20 cellular contexts compared by ENCODE assay signal in the genomic region with DNA sequence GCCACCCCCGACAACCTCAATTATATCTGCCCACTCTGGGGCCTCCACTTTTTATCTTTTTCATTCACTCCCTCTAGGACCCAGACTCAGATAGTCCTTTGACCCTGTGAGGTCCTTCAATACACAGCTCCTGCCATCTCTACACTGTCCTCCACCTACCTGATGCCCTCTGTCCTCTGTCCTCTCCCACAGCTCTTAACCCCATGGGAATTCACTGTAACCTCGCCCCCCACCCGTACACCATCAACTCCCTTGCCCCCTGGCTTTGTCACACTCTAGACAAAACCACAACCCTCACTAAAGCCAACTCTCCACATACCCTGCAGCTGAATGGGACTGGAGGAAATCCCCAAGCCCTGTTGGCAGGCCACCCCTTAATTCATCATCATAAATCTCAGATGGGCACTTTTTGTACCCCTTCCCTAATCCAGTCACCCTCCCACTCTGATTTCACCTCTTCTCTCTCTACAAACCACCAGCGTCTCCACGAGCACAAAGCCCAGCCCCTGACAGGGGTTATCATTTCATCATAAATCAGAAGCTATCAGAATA. TPM values are rescaled to one million over a fixed set of nuclear protein-coding genes. Genes with fewer than 3 reads are reported as not detected.
DNase-seq lines count a peak whose midpoint lies in the region; ATAC-seq and TF ChIP-seq lines count a peak whose summit lies in the region.
"Had no signal": no experiment of that assay in that cellular context is flagged by ENCODE, and none has a peak within 500 bp of the region (broad histone marks: within the 10 kb centered on the region; RNA-seq: fewer than 3 reads in every experiment).

No MANE protein-coding gene starts in this region.

- H3K4me2 ChIP-seq in GM23338, result no peak overlapping the region

- H3K4me3 ChIP-seq in GM23338, result no peak overlapping the region
- H3K4me3 ChIP-seq in MG63, result no peak overlapping the region
- H3K4me3 ChIP-seq: left lung, psoas muscle, spleen, stomach had no signal

- intact Hi-C loops in activated B cell treated with CpG ODN at 0.5 μM for 24 hours (cut with micrococcal nuclease), result loop anchor here (5.0 to 10.0 kb wide), 2 partner anchors 865 to 942 kb away; no protein-coding TSS in a partner anchor

- H3K27ac ChIP-seq in GM23338 (ENCODE audit: low read depth), result no peak overlapping the region
- H3K27ac ChIP-seq: psoas muscle had no signal

- H3K27me3 ChIP-seq in GM23338 (ENCODE audit: insufficient read depth), result no peaks in the 10 kb centered on the region
- H3K27me3 ChIP-seq in MG63, result no peaks in the 10 kb centered on the region
- H3K27me3 ChIP-seq: left lung, spleen, stomach had no signal

- peaks cover 45% of the 10 kb centered on the region for H3K4me1 Mint-ChIP-seq in activated naive CD4-positive, alpha-beta T cell treated with anti-CD3 and anti-CD28 coated beads, Interleukin-2, amount 50 U/mL, for 24 hours
- H3K4me1 Mint-ChIP-seq in activated B cell treated with CpG ODN at 0.5 μM for 24 hours, result peaks cover 71% of the 10 kb centered on the region
- H3K4me1 Mint-ChIP-seq in GM23338, result peaks cover 26% of the 10 kb centered on the region

- POLR2A ChIA-PET in activated B cell treated with CpG ODN at 0.5 μM for 24 hours (lab: Charles Lee), result interaction anchor here (1.5 to 8.3 kb wide), 6 partner anchors 12 to 266 kb away, joined by 4 to 177 read pairs (median 72); partner anchors contain the start of gene IRF2

- H3K27ac Mint-ChIP-seq in activated naive CD4-positive, alpha-beta T cell treated with anti-CD3 and anti-CD28 coated beads, Interleukin-2, amount 50 U/mL, for 24 hours, result peak overlapping the region; percentile 92
- H3K27ac Mint-ChIP-seq in activated B cell treated with CpG ODN at 0.5 μM for 24 hours (peak overlapping the region; percentile 67), GM23338 (no peak overlapping the region)
- H3K27ac Mint-ChIP-seq: activated naive CD8-positive, alpha-beta T cell treated with anti-CD3 and anti-CD28 coated beads, Interleukin-2, amount 10 ng/mL, durations not matched to agents 7 days and 5 days had no signal

- no peak for TF ChIP-seq CTCF in activated B cell treated with CpG ODN at 0.5 μM for 24 hours (IDR thresholded peaks at IDR 0.05)
- TF ChIP-seq CTCF in GM23338 (conservative IDR thresholded peaks at IDR 0.05; ENCODE audit: low read depth in 2 of 2), result no peak

- no peaks in the 10 kb centered on the region; the same call in 1 of the 2 replicates for H3F3A ChIP-seq in GM23338 (replicated peaks; ENCODE audit: low read depth)

- no peaks in the 10 kb centered on the region for H3K9me3 Mint-ChIP-seq in activated naive CD4-positive, alpha-beta T cell treated with anti-CD3 and anti-CD28 coated beads, Interleukin-2, amount 50 U/mL, for 24 hours
- H3K9me3 Mint-ChIP-seq in activated B cell treated with CpG ODN at 0.5 μM for 24 hours, result no peaks in the 10 kb centered on the region
- peaks cover 18% of the 10 kb centered on the region for H3K9me3 Mint-ChIP-seq in GM23338

- H3K4me1 ChIP-seq in GM23338 (ENCODE audit: insufficient read depth), result no peaks in the 10 kb centered on the region
- H3K4me1 ChIP-seq: psoas muscle had no signal

- no peak overlapping the region for H2AFZ ChIP-seq in GM23338

- no peak for DNase-seq in activated naive CD4-positive, alpha-beta T cell treated with anti-CD3 and anti-CD28 coated beads, Interleukin-2, amount 50 U/mL, for 16 hours
- DNase-seq in activated B cell treated with CpG ODN at 0.5 μM for 24 hours (no peak), kidney tubule cell (ENCODE audit: low spot score) (peak; percentile 14), ureter (ENCODE audit: low spot score) (peak; percentile 31), GM23338 (ENCODE audit: low spot score) (no peak), MG63 (no peak)
- DNase-seq: activated naive CD8-positive, alpha-beta T cell treated with anti-CD3 and anti-CD28 coated beads, Interleukin-2, amount 10 ng/mL, durations not matched to agents 7 days and 5 days; COR-L47; left lung; NCI-H2081; psoas muscle; spleen; stomach; SW 1271 had no signal

- H3K36me3 Mint-ChIP-seq in activated naive CD4-positive, alpha-beta T cell treated with anti-CD3 and anti-CD28 coated beads, Interleukin-2, amount 50 U/mL, for 24 hours, result no peaks in the 10 kb centered on the region
- H3K36me3 Mint-ChIP-seq in activated B cell treated with CpG ODN at 0.5 μM for 24 hours (ENCODE audit: low read depth), result no peaks in the 10 kb centered on the region
- H3K36me3 Mint-ChIP-seq in GM23338 (ENCODE audit: low read depth), result peaks cover 10% of the 10 kb centered on the region

- no peaks in the 10 kb centered on the region for H4K20me1 ChIP-seq in GM23338 (replicated peaks; ENCODE audit: insufficient read depth)

- no peaks in the 10 kb centered on the region for H3K79me2 ChIP-seq in GM23338 (replicated peaks; ENCODE audit: insufficient read depth)

- CTCF ChIA-PET in activated B cell treated with CpG ODN at 0.5 μM for 24 hours (lab: Charles Lee), result interaction anchor here (1.1 to 7.5 kb wide), 2 partner anchors 12 to 13 kb away, joined by 3 to 119 read pairs; no protein-coding TSS in a partner anchor

- no peaks in the 10 kb centered on the region for H3K9me3 ChIP-seq in MG63
- H3K9me3 ChIP-seq: left lung, psoas muscle, stomach had no signal

- no peaks in the 10 kb centered on the region for H3K27me3 Mint-ChIP-seq in activated naive CD4-positive, alpha-beta T cell treated with anti-CD3 and anti-CD28 coated beads, Interleukin-2, amount 50 U/mL, for 24 hours
- H3K27me3 Mint-ChIP-seq in activated B cell treated with CpG ODN at 0.5 μM for 24 hours, result no peaks in the 10 kb centered on the region
- H3K27me3 Mint-ChIP-seq in GM23338 (ENCODE audit: insufficient read depth, low read depth, poor library complexity), result peaks cover 24% of the 10 kb centered on the region
- H3K27me3 Mint-ChIP-seq: activated naive CD8-positive, alpha-beta T cell treated with anti-CD3 and anti-CD28 coated beads, Interleukin-2, amount 10 ng/mL, durations not matched to agents 7 days and 5 days had no signal

- ATAC-seq in activated B cell treated with CpG ODN at 0.5 μM for 24 hours (ENCODE audit: low read depth) (no peak), GM23338 (no peak), HG02623 (IDR thresholded peaks at IDR 0.05; ENCODE audit: unreplicated experiment) (no peak)
- ATAC-seq: HepG2, left lung, psoas muscle had no signal

- H3K4me3 Mint-ChIP-seq in activated naive CD4-positive, alpha-beta T cell treated with anti-CD3 and anti-CD28 coated beads, Interleukin-2, amount 50 U/mL, for 24 hours, result peak overlapping the region; percentile 15
- H3K4me3 Mint-ChIP-seq in activated B cell treated with CpG ODN at 0.5 μM for 24 hours (no peak overlapping the region), GM23338 (no peak overlapping the region)
- H3K4me3 Mint-ChIP-seq: activated naive CD8-positive, alpha-beta T cell treated with anti-CD3 and anti-CD28 coated beads, Interleukin-2, amount 10 ng/mL, durations not matched to agents 7 days and 5 days had no signal

- H3K36me3 ChIP-seq in GM23338 (ENCODE audit: insufficient read depth) (no peaks in the 10 kb centered on the region), MG63 (no peaks in the 10 kb centered on the region)
- H3K36me3 ChIP-seq: left lung, spleen, stomach had no signal

- peaks cover 4% of the 10 kb centered on the region; the same call in 1 of the 2 replicates for H3K9me2 ChIP-seq in GM23338 (ENCODE audit: insufficient read depth)

TF ChIP-seq in GM23338, 12 proteins besides CTCF, POLR2A, EP300 and RAD21:
- TF ChIP-seq CREB1 (CRISPR knock-in tag; IDR thresholded peaks at IDR 0.05; ENCODE audit: low read depth) (no peak), ZNF331 (CRISPR knock-in tag; IDR thresholded peaks at IDR 0.05; ENCODE audit: low read depth) (no peak), ZNF114 (CRISPR knock-in tag; IDR thresholded peaks at IDR 0.05) (no peak), EZH2 (IDR thresholded peaks at IDR 0.05; ENCODE audit: low read depth, unreplicated experiment) (no peak), NANOG (IDR thresholded peaks at IDR 0.05; ENCODE audit: borderline replicate concordance) (no peak), JUNB (IDR thresholded peaks at IDR 0.05; ENCODE audit: unreplicated experiment) (no peak), STAT1 (IDR thresholded peaks at IDR 0.05; ENCODE audit: unreplicated experiment) (no peak), POLR2AphosphoS5 (IDR thresholded peaks at IDR 0.05; ENCODE audit: low read depth) (no peak)
- TF ChIP-seq, protein P1, sequence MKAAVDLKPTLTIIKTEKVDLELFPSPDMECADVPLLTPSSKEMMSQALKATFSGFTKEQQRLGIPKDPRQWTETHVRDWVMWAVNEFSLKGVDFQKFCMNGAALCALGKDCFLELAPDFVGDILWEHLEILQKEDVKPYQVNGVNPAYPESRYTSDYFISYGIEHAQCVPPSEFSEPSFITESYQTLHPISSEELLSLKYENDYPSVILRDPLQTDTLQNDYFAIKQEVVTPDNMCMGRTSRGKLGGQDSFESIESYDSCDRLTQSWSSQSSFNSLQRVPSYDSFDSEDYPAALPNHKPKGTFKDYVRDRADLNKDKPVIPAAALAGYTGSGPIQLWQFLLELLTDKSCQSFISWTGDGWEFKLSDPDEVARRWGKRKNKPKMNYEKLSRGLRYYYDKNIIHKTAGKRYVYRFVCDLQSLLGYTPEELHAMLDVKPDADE (IDR thresholded peaks at IDR 0.05), result no peak

RNA-seq across cellular contexts. Expression of gene ENPP6, which starts 52.3 kb away (rescaled TPM):
- total RNA-seq in activated B cell treated with CpG ODN at 0.5 μM for 24 hours, result not detected in 2 replicates
- total RNA-seq in ureter, result 3.9 TPM
- total RNA-seq in GM23338 (2014; rRNA removed; shearing (Covaris generic)), result 0.23 TPM in 1 of 2 replicates, not detected in the other
- polyA plus RNA-seq in GM23338 (2016; fragmentation: Nextera tagmentation; extraction: Ambion mirVana), result 0.05 and 0.11 TPM in 2 replicates
- 0.16 and 0.27 TPM in 2 replicates for total RNA-seq in MG63 (2014; rRNA removed; shearing (Covaris generic); ENCODE audit: low replicate concordance)
- total RNA-seq: dermis blood vessel endothelial cell, epithelial cell of proximal tubule, HepG2, NCI-H460 had no signal
- polyA plus RNA-seq: HepG2 had no signal

Comparison
In these comparisons a context has a peak if more than half of its experiments do, and no peak if none do; other contexts are left out.
1. DNase-seq: peak in kidney tubule cell (single experiment) and ureter (single experiment); none in activated naive CD4-positive, alpha-beta T cell treated with anti-CD3 and anti-CD28 coated beads, Interleukin-2, amount 50 U/mL, for 16 hours (single experiment), activated B cell treated with CpG ODN at 0.5 μM for 24 hours (single experiment), GM23338 (single experiment) and MG63 (single experiment).